Comparison of ENCODE assay signal across 9 cellular contexts in genomic region chr21:45248893-45249381, GRCh38. TPM values are rescaled to one million over a fixed set of nuclear protein-coding genes. Genes with fewer than 3 reads are reported as not detected.
DNase-seq lines count a peak whose midpoint lies in the region; ATAC-seq and TF ChIP-seq lines count a peak whose summit lies in the region.
"Had no signal": no experiment of that assay in that cellular context is flagged by ENCODE, and none has a peak within 500 bp of the region (broad histone marks: within the 10 kb centered on the region; RNA-seq: fewer than 3 reads in every experiment).

No MANE protein-coding gene starts in this region.

- H2AFZ ChIP-seq in mesenchymal stem cell (ENCODE audit: low read depth, low read length): no peak overlapping the region

- H3K23ac ChIP-seq in mesenchymal stem cell (ENCODE audit: low read length in 2 of 2): no peak overlapping the region

- H4K91ac ChIP-seq in mesenchymal stem cell (ENCODE audit: low read length): no peak overlapping the region

- no peak overlapping the region for H3K4me2 ChIP-seq in mesenchymal stem cell (ENCODE audit: low read length, poor library complexity, severe bottlenecking)

- no peak overlapping the region for H2BK120ac ChIP-seq in mesenchymal stem cell (ENCODE audit: low read depth, low read length)

- no peak overlapping the region for H3K27ac ChIP-seq in A673 (ENCODE audit: low read depth, low read length, poor library complexity, severe bottlenecking)
- no peak overlapping the region for H3K27ac ChIP-seq in mesenchymal stem cell (ENCODE audit: low read length, poor library complexity, severe bottlenecking)

- peak overlapping the region; percentile 65 for H3K9ac ChIP-seq in mesenchymal stem cell (ENCODE audit: low read length)

- no peaks in the 10 kb centered on the region for H3K79me1 ChIP-seq in mesenchymal stem cell (replicated peaks; ENCODE audit: low read length, poor library complexity, severe bottlenecking)

- H2BK15ac ChIP-seq in mesenchymal stem cell (ENCODE audit: low read depth, poor library complexity, severe bottlenecking): no peak overlapping the region

- DNase-seq in A673 (ENCODE audit: low spot score): peak; percentile 32
- DNase-seq in NCI-H1694 (lab: John Stamatoyannopoulos, UW): peak; percentile 65
- DNase-seq in chondrocyte (ENCODE audit: low spot score): no peak
- DNase-seq in mesenchymal stem cell: no peak
- DNase-seq in NCI-H69 (lab: John Stamatoyannopoulos, UW): no peak
- no peak for DNase-seq in iPS-NIHi11 (ENCODE audit: low spot score)
- DNase-seq in DMS153 (lab: John Stamatoyannopoulos, UW): no peak
- DNase-seq: CD4-positive, alpha-beta memory T cell had no signal

- 70% methylated on average over 12 of the region's 14 CpGs for WGBS in mesenchymal stem cell

- TF ChIP-seq CTCF in A673 (conservative IDR thresholded peaks at IDR 0.05; ENCODE audit: low read depth, low read length) (no peak), chondrocyte (IDR thresholded peaks at IDR 0.05) (no peak)

- H3K27me3 ChIP-seq in A673 (replicated peaks; ENCODE audit: insufficient read depth, low read depth, low read length, poor library complexity) (no peaks in the 10 kb centered on the region), mesenchymal stem cell (ENCODE audit: control insufficient read depth in 1 of 2, insufficient read depth in 1 of 2, low read length in 2 of 2) (peaks cover 4 to 49% of the 10 kb centered on the region in 2 experiments)

- no peak overlapping the region for H3K27ac Mint-ChIP-seq in chondrocyte (ENCODE audit: unreplicated experiment)
- H3K27ac Mint-ChIP-seq: CD4-positive, alpha-beta memory T cell had no signal

- no peak overlapping the region for H2AK5ac ChIP-seq in mesenchymal stem cell (ENCODE audit: low read length, severe bottlenecking)

- CTCF ChIA-PET in A673 (lab: Charles Lee): no interaction called here

- H3K18ac ChIP-seq in mesenchymal stem cell (ENCODE audit: low read depth in 1 of 2, low read length in 2 of 2): no peak overlapping the region

- peak overlapping the region; percentile 26 for H3K4me3 Mint-ChIP-seq in chondrocyte (ENCODE audit: unreplicated experiment)
- H3K4me3 Mint-ChIP-seq: CD4-positive, alpha-beta memory T cell had no signal

- intact Hi-C loops in A673 (cut with micrococcal nuclease; ENCODE audit: unreplicated experiment): no loop called here

- peaks cover 6% of the 10 kb centered on the region for H3K27me3 Mint-ChIP-seq in chondrocyte (ENCODE audit: low read depth)

- no peak for ATAC-seq in HG03342 (IDR thresholded peaks at IDR 0.05; ENCODE audit: unreplicated experiment)

- peaks cover 7% of the 10 kb centered on the region for H3K36me3 Mint-ChIP-seq in chondrocyte (ENCODE audit: low read depth)

- no peak overlapping the region for H2BK12ac ChIP-seq in mesenchymal stem cell (ENCODE audit: low read length in 2 of 2)

- H3K36me3 ChIP-seq in A673 (ENCODE audit: insufficient read depth, low read length, poor library complexity, severe bottlenecking) (no peaks in the 10 kb centered on the region), mesenchymal stem cell (ENCODE audit: control insufficient read depth in 1 of 2, insufficient read depth in 2 of 2, low read depth in 1 of 2, low read length in 2 of 2) (no peaks in the 10 kb centered on the region)

- peaks cover 4% of the 10 kb centered on the region for H3K9me3 ChIP-seq in A673 (ENCODE audit: low read depth, low read length, poor library complexity, severe bottlenecking)
- H3K9me3 ChIP-seq in mesenchymal stem cell (ENCODE audit: control insufficient read depth, low read length): peaks cover 17% of the 10 kb centered on the region

- H3K4me1 Mint-ChIP-seq in chondrocyte (ENCODE audit: low read depth): peaks cover 11% of the 10 kb centered on the region
- H3K4me1 Mint-ChIP-seq: CD4-positive, alpha-beta memory T cell had no signal

- no TSS peak for BruUV-seq in A673 (replicated peaks; lab: Mats Ljungman, UMichigan)

- no peak overlapping the region for H3K4ac ChIP-seq in mesenchymal stem cell (ENCODE audit: low read depth in 1 of 2, low read length in 2 of 2)

- no peak overlapping the region for H2BK5ac ChIP-seq in mesenchymal stem cell (ENCODE audit: low read depth, low read length, poor library complexity, severe bottlenecking)

- no peak overlapping the region for H4K8ac ChIP-seq in mesenchymal stem cell (ENCODE audit: low read length)

- H3K14ac ChIP-seq in mesenchymal stem cell (ENCODE audit: low read length in 2 of 2): no peak overlapping the region

- no peaks in the 10 kb centered on the region for H3K4me1 ChIP-seq in A673 (ENCODE audit: insufficient read depth, low read length, poor library complexity, severe bottlenecking)
- peaks cover 13% of the 10 kb centered on the region for H3K4me1 ChIP-seq in mesenchymal stem cell (ENCODE audit: control insufficient read depth, insufficient read depth, low read depth, low read length)

- H3K4me3 ChIP-seq in A673 (ENCODE audit: low read depth, low read length, poor library complexity, severe bottlenecking) (peak overlapping the region; percentile 21), mesenchymal stem cell (ENCODE audit: insufficient read depth in 1 of 2, low read depth in 1 of 2, low read length in 2 of 2) (peak overlapping the region in 1 of 2 experiments; percentile 76)

- H3K9me3 Mint-ChIP-seq in chondrocyte (ENCODE audit: low read depth): peaks cover 13% of the 10 kb centered on the region

- POLR2A ChIA-PET in A673 (lab: Charles Lee; ENCODE audit: low non-redundant PET): no interaction called here

RNA-seq across cellular contexts. Expression of gene POFUT2, which starts 38.8 kb away (rescaled TPM):
- total RNA-seq in A673 (2021) (25.1 and 29.5 TPM in 2 replicates), chondrocyte (59.9 to 73.6 TPM (median 72.4 TPM) in 3 replicates)
- 75.1 TPM for polyA plus RNA-seq in mesenchymal stem cell (2013, experiment 1 of 2)
- polyA plus RNA-seq in mesenchymal stem cell (2013, experiment 2 of 2): 76.3 TPM

Comparison
In these comparisons a context has a peak if more than half of its experiments do, and no peak if none do; other contexts are left out.
1. DNase-seq: peak in A673 (single experiment) and NCI-H1694 (single experiment); none in chondrocyte (single experiment), mesenchymal stem cell (single experiment), NCI-H69 (single experiment), iPS-NIHi11 (single experiment) and DMS153 (single experiment).